In genomic region chr3:141427764-141428163, GRCh38 we compare ENCODE assay signal across 16 cellular contexts. TPM values are rescaled to one million over a fixed set of nuclear protein-coding genes. Genes with fewer than 3 reads are reported as not detected.
DNase-seq lines count a peak whose midpoint lies in the region; ATAC-seq and TF ChIP-seq lines count a peak whose summit lies in the region.
"Had no signal": no experiment of that assay in that cellular context is flagged by ENCODE, and none has a peak within 500 bp of the region (broad histone marks: within the 10 kb centered on the region; RNA-seq: fewer than 3 reads in every experiment).

No MANE protein-coding gene starts in this region.

- H3K4me1 ChIP-seq in body of pancreas (peaks cover 84% of the 10 kb centered on the region), mesendoderm (ENCODE audit: control insufficient read depth, low read depth, low read length) (peaks cover 5% of the 10 kb centered on the region)

- no peaks in the 10 kb centered on the region for H3K9me3 ChIP-seq in body of pancreas
- H3K9me3 ChIP-seq: BLaER1 treated with 17β-estradiol and CSF1 and Interleukin-3, amounts not matched to agents 10 nM and 100 nM; SJSA1 had no signal

- ATAC-seq in body of pancreas (peak; percentile 28), GM19328 (IDR thresholded peaks at IDR 0.05; ENCODE audit: unreplicated experiment) (no peak)

- H3K56ac ChIP-seq in mesendoderm (ENCODE audit: low read length): peak overlapping the region; percentile 5

- no peak overlapping the region for H3K9ac ChIP-seq in mesendoderm (ENCODE audit: low read length)
- H3K9ac ChIP-seq: BLaER1 treated with 17β-estradiol and CSF1 and Interleukin-3, amounts not matched to agents 10 nM and 100 nM; KMS-11 had no signal

- TF ChIP-seq POLR2A in body of pancreas (IDR thresholded peaks at IDR 0.05): no peak

- in situ Hi-C loops in KBM-7 (cut with MboI; ENCODE audit: low pct_unique_long_range_greater_than_20kb, low sequenced_read_pairs): no loop called here

- DNase-seq in NCI-H69 (lab: John Stamatoyannopoulos, UW): peak; percentile 63
- peak; percentile 50 to 73 (median 62) for DNase-seq in body of pancreas
- no peak for DNase-seq in mesendoderm
- DNase-seq in substantia nigra (lab: John Stamatoyannopoulos, UW): peak in 1 of 49 donors; percentile 33
- no peak for DNase-seq in KBM-7
- DNase-seq in pons (ENCODE audit: low spot score): no peak
- DNase-seq: activated CD4-positive, alpha-beta T cell treated with anti-CD3 and anti-CD28 coated beads for 4 hours; activated T-cell treated with anti-CD3 and anti-CD28 coated beads for 4 hours; effector memory CD4-positive, alpha-beta T cell; NCI-H1105 treated with DMSO at 0.1 percent for 48 hours; NCI-H2227 treated with DMSO at 0.1 percent for 48 hours; occipital lobe had no signal

- H2BK15ac ChIP-seq in mesendoderm (replicated peaks; ENCODE audit: low read depth): no peak overlapping the region

- H3K79me1 ChIP-seq in mesendoderm (ENCODE audit: low read length): no peaks in the 10 kb centered on the region

- intact Hi-C loops in body of pancreas (cut with DNase I): no loop called here

- no peak for TF ChIP-seq CTCF in body of pancreas (IDR thresholded peaks at IDR 0.05)

- H3K23ac ChIP-seq in mesendoderm (ENCODE audit: low read length): no peak overlapping the region

- H3K27ac ChIP-seq in body of pancreas: peak overlapping the region; percentile 30 to 90 (median 60)
- no peak overlapping the region for H3K27ac ChIP-seq in mesendoderm (ENCODE audit: low read depth, low read length)
- H3K27ac ChIP-seq in substantia nigra (ENCODE audit: low read depth, low read length, poor library complexity, severe bottlenecking): peak overlapping the region; percentile 20
- H3K27ac ChIP-seq: BLaER1 treated with 17β-estradiol and CSF1 and Interleukin-3, amounts not matched to agents 10 nM and 100 nM; SJSA1 had no signal

- H4K8ac ChIP-seq in mesendoderm (ENCODE audit: low read depth, low read length): no peak overlapping the region

- no peak overlapping the region for H4K5ac ChIP-seq in mesendoderm (ENCODE audit: low read length)

- H3K18ac ChIP-seq in mesendoderm (ENCODE audit: low read length): no peak overlapping the region

- H3K4me3 ChIP-seq in body of pancreas: no peak overlapping the region
- no peak overlapping the region for H3K4me3 ChIP-seq in mesendoderm (ENCODE audit: low read length)
- H3K4me3 ChIP-seq: BLaER1 treated with 17β-estradiol and CSF1 and Interleukin-3, amounts not matched to agents 10 nM and 100 nM; SJSA1 had no signal

- H2BK120ac ChIP-seq in mesendoderm (ENCODE audit: low read depth, low read length): no peak overlapping the region

- no peak overlapping the region for H3K4ac ChIP-seq in mesendoderm (ENCODE audit: low read depth, low read length)

- H2AK5ac ChIP-seq in mesendoderm (ENCODE audit: low read length): no peak overlapping the region

- H3K36me3 ChIP-seq in body of pancreas (replicated peaks in 1 of 2; ENCODE audit: insufficient read depth in 1 of 2, low read depth in 2 of 2) (no peaks in the 10 kb centered on the region), mesendoderm (ENCODE audit: control insufficient read depth, insufficient read depth, low read length) (no peaks in the 10 kb centered on the region)
- H3K36me3 ChIP-seq: BLaER1 treated with 17β-estradiol and CSF1 and Interleukin-3, amounts not matched to agents 10 nM and 100 nM had no signal

- H3K79me2 ChIP-seq in mesendoderm (ENCODE audit: control insufficient read depth, insufficient read depth, low read length): no peaks in the 10 kb centered on the region

- no peaks in the 10 kb centered on the region for H3K27me3 ChIP-seq in body of pancreas
- no peaks in the 10 kb centered on the region for H3K27me3 ChIP-seq in mesendoderm (ENCODE audit: insufficient read depth, low read length, poor library complexity)
- H3K27me3 ChIP-seq: BLaER1 treated with 17β-estradiol and CSF1 and Interleukin-3, amounts not matched to agents 10 nM and 100 nM; SJSA1 had no signal

- H3K4me2 ChIP-seq in mesendoderm (ENCODE audit: low read length): no peak overlapping the region
- H3K4me2 ChIP-seq: KMS-11 had no signal

- no peak overlapping the region for H2BK5ac ChIP-seq in mesendoderm (ENCODE audit: low read length)

- WGBS in body of pancreas, 2 donors: 41 to 48% methylated on average over 3 to 4 of the region's 4 CpGs
- WGBS in mesendoderm (ENCODE audit: extremely low coverage, insufficient coverage, low lambda C conversion rate): no CpG with 5 or more reads among the region's 4 CpGs

RNA-seq across cellular contexts. Expression of gene RASA2, which starts 59.1 kb away (rescaled TPM):
- total RNA-seq in body of pancreas: 10 to 100 TPM in 1 of 2 donors, 1 to 10 TPM in 1; 6.9 to 19.2 TPM
- polyA plus RNA-seq in mesendoderm (2013, experiment 1 of 2): 9.0 TPM
- 8.1 TPM for polyA plus RNA-seq in mesendoderm (2013, experiment 2 of 2)

RNA-seq across cellular contexts. Expression of gene ZBTB38, which starts 59.5 kb away (rescaled TPM):
- 10 to 100 TPM; 48.5 to 60.4 TPM for total RNA-seq in body of pancreas
- 20.8 TPM for polyA plus RNA-seq in mesendoderm (2013, experiment 1 of 2)
- 20.5 TPM for polyA plus RNA-seq in mesendoderm (2013, experiment 2 of 2)

Comparison
In these comparisons a context has a peak if more than half of its experiments do, and no peak if none do; other contexts are left out.
1. DNase-seq: peak in NCI-H69 (single experiment) and body of pancreas (4 of 4); none in mesendoderm (single experiment), KBM-7 (single experiment) and pons (single experiment).